Comparison of ENCODE assay signal across 9 cellular contexts in the genomic region with DNA sequence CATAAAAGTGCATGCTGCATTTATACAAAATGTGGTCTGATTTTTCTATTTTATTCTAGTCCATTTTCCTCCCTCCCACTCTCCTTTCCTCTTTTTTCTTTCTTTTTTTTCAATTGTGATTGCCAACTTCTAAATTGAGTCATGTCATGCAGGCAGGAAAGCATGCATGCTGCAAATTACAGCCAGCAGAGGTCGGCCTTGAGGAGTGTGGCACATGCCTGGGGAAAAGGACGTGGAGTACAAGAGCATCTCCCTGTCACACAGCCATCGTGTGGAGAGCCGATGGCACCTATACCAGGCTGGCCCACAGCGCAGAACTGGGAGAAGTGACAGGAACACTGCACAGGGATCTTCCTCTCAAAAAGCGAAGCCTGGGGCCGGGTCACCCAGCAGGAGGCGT. TPM values are rescaled to one million over a fixed set of nuclear protein-coding genes. Genes with fewer than 3 reads are reported as not detected.
DNase-seq lines count a peak whose midpoint lies in the region; ATAC-seq, FAIRE-seq and TF ChIP-seq lines count a peak whose summit lies in the region.
"Had no signal": no experiment of that assay in that cellular context is flagged by ENCODE, and none has a peak within 500 bp of the region (broad histone marks: within the 10 kb centered on the region; RNA-seq: fewer than 3 reads in every experiment).

No MANE protein-coding gene starts in this region.

- H3K4me1 ChIP-seq in iPS DF 6.9 (ENCODE audit: control insufficient read depth, insufficient read depth, low read length) (no peaks in the 10 kb centered on the region), pancreas (no peaks in the 10 kb centered on the region)

- FAIRE-seq in pancreas (lab: Jason Lieb, UNC) = no peak

- no peak overlapping the region for H3K27ac ChIP-seq in iPS DF 6.9 (ENCODE audit: low read length)
- H3K27ac ChIP-seq in pancreas = no peak overlapping the region

- H3K36me3 Mint-ChIP-seq in WTC11 = no peaks in the 10 kb centered on the region
- peaks cover 15% of the 10 kb centered on the region for H3K36me3 Mint-ChIP-seq in stimulated activated memory B cell treated with anti-CD40 and anti-IgM and Interleukin-4, amounts not matched to agents 10 μg/mL and 1 μg/mL and 100 μg/mL, for 72 hours

- CTCF ChIA-PET in WTC11 (lab: Charles Lee) = interaction anchor here (1.2 kb wide), 1 partner anchor 22 kb away, joined by 3 read pairs; no protein-coding TSS in a partner anchor

- POLR2A ChIA-PET in WTC11 (lab: Charles Lee) = no interaction called here

- ATAC-seq in WTC11 (peak; percentile 91), pancreas (no peak)
- no peak for ATAC-seq in stimulated activated memory B cell treated with anti-CD40 and anti-IgM and Interleukin-4, amounts not matched to agents 10 μg/mL and 1 μg/mL and 100 μg/mL, for 72 hours

- H3K4me3 Mint-ChIP-seq in WTC11 = no peak overlapping the region
- no peak overlapping the region for H3K4me3 Mint-ChIP-seq in stimulated activated memory B cell treated with anti-CD40 and anti-IgM and Interleukin-4, amounts not matched to agents 10 μg/mL and 1 μg/mL and 100 μg/mL, for 72 hours

- intact Hi-C loops in pancreas (cut with DNase I) = no loop called here

- H3K4me3 ChIP-seq in iPS DF 6.9 (ENCODE audit: low read length) = no peak overlapping the region
- no peak overlapping the region for H3K4me3 ChIP-seq in pancreas

- H3K27me3 ChIP-seq in iPS DF 6.9 (ENCODE audit: control insufficient read depth, insufficient read depth, low read length) (no peaks in the 10 kb centered on the region; the same call in 1 of the 2 replicates), pancreas (no peaks in the 10 kb centered on the region)

- H3K4me1 Mint-ChIP-seq in WTC11 = no peaks in the 10 kb centered on the region
- H3K4me1 Mint-ChIP-seq in stimulated activated memory B cell treated with anti-CD40 and anti-IgM and Interleukin-4, amounts not matched to agents 10 μg/mL and 1 μg/mL and 100 μg/mL, for 72 hours = no peaks in the 10 kb centered on the region

- H3K36me3 ChIP-seq in iPS DF 6.9 (ENCODE audit: control insufficient read depth, insufficient read depth, low read length) = no peaks in the 10 kb centered on the region
- no peaks in the 10 kb centered on the region for H3K36me3 ChIP-seq in pancreas

- H3K27me3 Mint-ChIP-seq in WTC11 (ENCODE audit: low read depth) = peaks cover 7% of the 10 kb centered on the region; the same call in 1 of the 2 replicates
- peaks cover 17% of the 10 kb centered on the region for H3K27me3 Mint-ChIP-seq in stimulated activated memory B cell treated with anti-CD40 and anti-IgM and Interleukin-4, amounts not matched to agents 10 μg/mL and 1 μg/mL and 100 μg/mL, for 72 hours
- H3K27me3 Mint-ChIP-seq: central memory CD8-positive, alpha-beta T cell had no signal

- TF ChIP-seq CTCF in WTC11 (IDR thresholded peaks at IDR 0.05) (no peak), pancreas (IDR thresholded peaks at IDR 0.05) (no peak)

- no CpG with 5 or more reads among the region's 8 CpGs for WGBS in iPS DF 6.9 (ENCODE audit: insufficient coverage, insufficient read length)
- WGBS in pancreas, 2 donors = 72 to 74% methylated on average over 8 of the region's 8 CpGs

- peaks cover 24% of the 10 kb centered on the region for H3K9me3 Mint-ChIP-seq in WTC11
- peaks cover 9% of the 10 kb centered on the region for H3K9me3 Mint-ChIP-seq in stimulated activated memory B cell treated with anti-CD40 and anti-IgM and Interleukin-4, amounts not matched to agents 10 μg/mL and 1 μg/mL and 100 μg/mL, for 72 hours

- peak; percentile 3 to 28 for DNase-seq in AML-193 (lab: John Stamatoyannopoulos, UW)
- peak; percentile 31 for DNase-seq in HK-2 (ENCODE audit: unreplicated experiment)
- peak; percentile 47 for DNase-seq in WTC11 (ENCODE audit: low spot score)
- peak; percentile 33 for DNase-seq in iPS DF 6.9 (ENCODE audit: low read depth, low spot score)
- DNase-seq in mucosa of gallbladder (ENCODE audit: low spot score) = no peak
- no peak for DNase-seq in pancreas
- no peak for DNase-seq in NCI-H2107 treated with DMSO at 0.1 percent for 48 hours (lab: John Stamatoyannopoulos, UW; ENCODE audit: unreplicated experiment)

- H3K27ac Mint-ChIP-seq in WTC11 = no peak overlapping the region
- no peak overlapping the region for H3K27ac Mint-ChIP-seq in stimulated activated memory B cell treated with anti-CD40 and anti-IgM and Interleukin-4, amounts not matched to agents 10 μg/mL and 1 μg/mL and 100 μg/mL, for 72 hours

- H3K9me3 ChIP-seq in iPS DF 6.9 (ENCODE audit: control insufficient read depth, insufficient read depth, low read length) (no peaks in the 10 kb centered on the region), pancreas (no peaks in the 10 kb centered on the region)

TF ChIP-seq in WTC11, 78 proteins besides CTCF, POLR2A, EP300 and RAD21 (continues in another document):
- no peak for TF ChIP-seq ZNF317 (CRISPR knock-in tag; IDR thresholded peaks at IDR 0.05; ENCODE audit: borderline replicate concordance, low read depth)
- TF ChIP-seq PREB (CRISPR knock-in tag; IDR thresholded peaks at IDR 0.05; ENCODE audit: borderline replicate concordance) = no peak
- TF ChIP-seq, protein P1, sequence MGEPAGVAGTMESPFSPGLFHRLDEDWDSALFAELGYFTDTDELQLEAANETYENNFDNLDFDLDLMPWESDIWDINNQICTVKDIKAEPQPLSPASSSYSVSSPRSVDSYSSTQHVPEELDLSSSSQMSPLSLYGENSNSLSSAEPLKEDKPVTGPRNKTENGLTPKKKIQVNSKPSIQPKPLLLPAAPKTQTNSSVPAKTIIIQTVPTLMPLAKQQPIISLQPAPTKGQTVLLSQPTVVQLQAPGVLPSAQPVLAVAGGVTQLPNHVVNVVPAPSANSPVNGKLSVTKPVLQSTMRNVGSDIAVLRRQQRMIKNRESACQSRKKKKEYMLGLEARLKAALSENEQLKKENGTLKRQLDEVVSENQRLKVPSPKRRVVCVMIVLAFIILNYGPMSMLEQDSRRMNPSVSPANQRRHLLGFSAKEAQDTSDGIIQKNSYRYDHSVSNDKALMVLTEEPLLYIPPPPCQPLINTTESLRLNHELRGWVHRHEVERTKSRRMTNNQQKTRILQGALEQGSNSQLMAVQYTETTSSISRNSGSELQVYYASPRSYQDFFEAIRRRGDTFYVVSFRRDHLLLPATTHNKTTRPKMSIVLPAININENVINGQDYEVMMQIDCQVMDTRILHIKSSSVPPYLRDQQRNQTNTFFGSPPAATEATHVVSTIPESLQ (CRISPR knock-in tag; IDR thresholded peaks at IDR 0.05) = no peak
- TF ChIP-seq, protein P2, sequence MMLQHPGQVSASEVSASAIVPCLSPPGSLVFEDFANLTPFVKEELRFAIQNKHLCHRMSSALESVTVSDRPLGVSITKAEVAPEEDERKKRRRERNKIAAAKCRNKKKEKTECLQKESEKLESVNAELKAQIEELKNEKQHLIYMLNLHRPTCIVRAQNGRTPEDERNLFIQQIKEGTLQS (CRISPR knock-in tag; conservative IDR thresholded peaks at IDR 0.05) = no peak
- TF ChIP-seq, protein P3, sequence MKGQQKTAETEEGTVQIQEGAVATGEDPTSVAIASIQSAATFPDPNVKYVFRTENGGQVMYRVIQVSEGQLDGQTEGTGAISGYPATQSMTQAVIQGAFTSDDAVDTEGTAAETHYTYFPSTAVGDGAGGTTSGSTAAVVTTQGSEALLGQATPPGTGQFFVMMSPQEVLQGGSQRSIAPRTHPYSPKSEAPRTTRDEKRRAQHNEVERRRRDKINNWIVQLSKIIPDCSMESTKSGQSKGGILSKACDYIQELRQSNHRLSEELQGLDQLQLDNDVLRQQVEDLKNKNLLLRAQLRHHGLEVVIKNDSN (CRISPR knock-in tag; IDR thresholded peaks at IDR 0.05) = no peak
- TF ChIP-seq JUN (CRISPR knock-in tag; IDR thresholded peaks at IDR 0.05) = no peak
- no peak for TF ChIP-seq MXD4 (CRISPR knock-in tag; IDR thresholded peaks at IDR 0.05; ENCODE audit: borderline replicate concordance)
- TF ChIP-seq, protein P4, sequence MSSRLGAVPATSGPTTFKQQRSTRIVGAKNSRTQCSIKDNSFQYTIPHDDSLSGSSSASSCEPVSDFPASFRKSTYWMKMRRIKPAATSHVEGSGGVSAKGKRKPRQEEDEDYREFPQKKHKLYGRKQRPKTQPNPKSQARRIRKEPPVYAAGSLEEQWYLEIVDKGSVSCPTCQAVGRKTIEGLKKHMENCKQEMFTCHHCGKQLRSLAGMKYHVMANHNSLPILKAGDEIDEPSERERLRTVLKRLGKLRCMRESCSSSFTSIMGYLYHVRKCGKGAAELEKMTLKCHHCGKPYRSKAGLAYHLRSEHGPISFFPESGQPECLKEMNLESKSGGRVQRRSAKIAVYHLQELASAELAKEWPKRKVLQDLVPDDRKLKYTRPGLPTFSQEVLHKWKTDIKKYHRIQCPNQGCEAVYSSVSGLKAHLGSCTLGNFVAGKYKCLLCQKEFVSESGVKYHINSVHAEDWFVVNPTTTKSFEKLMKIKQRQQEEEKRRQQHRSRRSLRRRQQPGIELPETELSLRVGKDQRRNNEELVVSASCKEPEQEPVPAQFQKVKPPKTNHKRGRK (CRISPR knock-in tag; IDR thresholded peaks at IDR 0.05; ENCODE audit: borderline replicate concordance) = no peak

RNA-seq across cellular contexts. Expression of gene LCT, which starts 17.8 kb away (rescaled TPM):
- total RNA-seq in WTC11 (2021) = 0.02 TPM in 1 of 3 replicates, not detected in the others
- not detected for total RNA-seq in mucosa of gallbladder
- total RNA-seq in pancreas = under 1 TPM in 1 of 6 donors, not detected in 5; 0.06 TPM
- under 1 TPM in 1 of 2 donors, not detected in 1; under 0.01 TPM for polyA plus RNA-seq in pancreas

RNA-seq across cellular contexts. Expression of gene MCM6, which starts 57.0 kb away (rescaled TPM):
- 87.0 to 107 TPM (median 88.1 TPM) in 3 replicates for total RNA-seq in WTC11 (2021)
- total RNA-seq in mucosa of gallbladder = 10.2 TPM
- total RNA-seq in pancreas = 1 to 10 TPM; 1.9 to 5.7 (median 3.1) TPM
- polyA plus RNA-seq in pancreas = 1 to 10 TPM; 1.5 to 2.1 TPM

Comparison
In these comparisons a context has a peak if more than half of its experiments do, and no peak if none do; other contexts are left out.
1. DNase-seq: peak in AML-193 (2 of 2), HK-2 (single experiment), WTC11 (single experiment) and iPS DF 6.9 (single experiment); none in mucosa of gallbladder (single experiment), pancreas (0 of 6) and NCI-H2107 treated with DMSO at 0.1 percent for 48 hours (single experiment).